Comparison of ENCODE assay signal across 16 cellular contexts in genomic region chr3:194098872-194099183, GRCh38. TPM values are rescaled to one million over a fixed set of nuclear protein-coding genes. Genes with fewer than 3 reads are reported as not detected.
A peak's percentile ranks its signal among the peaks of the same experiment; 100 is the strongest.
DNase-seq lines count a peak whose midpoint lies in the region; ATAC-seq and TF ChIP-seq lines count a peak whose summit lies in the region.
"Had no signal": no experiment of that assay in that cellular context is flagged by ENCODE, and none has a peak within 500 bp of the region (broad histone marks: within the 10 kb centered on the region; RNA-seq: fewer than 3 reads in every experiment).

No MANE protein-coding gene starts in this region.

- H3K4me3 ChIP-seq in OCI-LY3 (ENCODE audit: low read length) (peak overlapping the region; percentile 62), neuronal stem cell (ENCODE audit: low read length in 2 of 2) (no peak overlapping the region)

- TF ChIP-seq CTCF in OCI-LY3 (IDR thresholded peaks at IDR 0.05; ENCODE audit: low read depth, low read length) (no peak), brain (conservative IDR thresholded peaks at IDR 0.05) (no peak)

- H3K4ac ChIP-seq in neuronal stem cell (ENCODE audit: low read length), result no peak overlapping the region

- peaks cover 54% of the 10 kb centered on the region for H3K27me3 ChIP-seq in OCI-LY3 (ENCODE audit: low read depth, low read length)
- peaks cover 0 to 37% (median 0%) of the 10 kb centered on the region in 3 experiments for H3K27me3 ChIP-seq in neuronal stem cell (ENCODE audit: control insufficient read depth in 3 of 3, insufficient read depth in 3 of 3, low read depth in 1 of 3, low read length in 3 of 3)

- peaks cover 63% of the 10 kb centered on the region for H3K4me1 Mint-ChIP-seq in T-helper 1 cell treated with Interleukin-12 subunit alpha and Interleukin-12 subunit beta and Interleukin-4 antibody, amounts not matched to agents 30 μg/mL and 1 μg/mL, for 36 hours (ENCODE audit: low read depth)
- peaks cover 48% of the 10 kb centered on the region for H3K4me1 Mint-ChIP-seq in brain
- H3K4me1 Mint-ChIP-seq in effector memory CD8-positive, alpha-beta T cell (ENCODE audit: low read depth in 2 of 2), result peaks cover 0 to 4% of the 10 kb centered on the region in 2 donors

- no peak overlapping the region for H4K91ac ChIP-seq in neuronal stem cell (ENCODE audit: low read depth, low read length, poor library complexity)

- no peak overlapping the region for H3K23ac ChIP-seq in neuronal stem cell (ENCODE audit: low read depth, low read length, poor library complexity)

- H4K20me1 ChIP-seq in OCI-LY3 (ENCODE audit: insufficient read depth, low read length), result no peaks in the 10 kb centered on the region

- H3K4me1 ChIP-seq in OCI-LY3 (ENCODE audit: low read length) (peaks cover 64% of the 10 kb centered on the region), neuronal stem cell (ENCODE audit: control insufficient read depth in 2 of 2, insufficient read depth in 1 of 2, low read depth in 1 of 2, low read length in 2 of 2) (peaks cover 16 to 22% of the 10 kb centered on the region in 2 donors)

- H2BK15ac ChIP-seq in neuronal stem cell (ENCODE audit: low read length), result no peak overlapping the region

- H3K36me3 Mint-ChIP-seq in T-helper 1 cell treated with Interleukin-12 subunit alpha and Interleukin-12 subunit beta and Interleukin-4 antibody, amounts not matched to agents 30 μg/mL and 1 μg/mL, for 36 hours (ENCODE audit: low read depth), result peaks cover 2% of the 10 kb centered on the region
- no peaks in the 10 kb centered on the region for H3K36me3 Mint-ChIP-seq in brain
- peaks cover 10% of the 10 kb centered on the region for H3K36me3 Mint-ChIP-seq in effector memory CD8-positive, alpha-beta T cell (ENCODE audit: insufficient read depth)

- peaks cover 6% of the 10 kb centered on the region for H3K27me3 Mint-ChIP-seq in T-helper 1 cell treated with Interleukin-12 subunit alpha and Interleukin-12 subunit beta and Interleukin-4 antibody, amounts not matched to agents 30 μg/mL and 1 μg/mL, for 36 hours (ENCODE audit: low read depth)
- peaks cover 13% of the 10 kb centered on the region for H3K27me3 Mint-ChIP-seq in brain
- peaks cover 42 to 81% of the 10 kb centered on the region in 2 donors for H3K27me3 Mint-ChIP-seq in effector memory CD8-positive, alpha-beta T cell

- H3K14ac ChIP-seq in neuronal stem cell (ENCODE audit: low read length), result no peak overlapping the region

- peak overlapping the region; percentile 39 for H3K4me3 Mint-ChIP-seq in T-helper 1 cell treated with Interleukin-12 subunit alpha and Interleukin-12 subunit beta and Interleukin-4 antibody, amounts not matched to agents 30 μg/mL and 1 μg/mL, for 36 hours
- no peak overlapping the region for H3K4me3 Mint-ChIP-seq in brain
- no peak overlapping the region for H3K4me3 Mint-ChIP-seq in effector memory CD8-positive, alpha-beta T cell
- H3K4me3 Mint-ChIP-seq: H9 had no signal

- H3K27ac Mint-ChIP-seq in T-helper 1 cell treated with Interleukin-12 subunit alpha and Interleukin-12 subunit beta and Interleukin-4 antibody, amounts not matched to agents 30 μg/mL and 1 μg/mL, for 36 hours, result peak overlapping the region; percentile 24
- peak overlapping the region in 3 of 5 experiments; percentile 33 to 68 (median 45) for H3K27ac Mint-ChIP-seq in brain
- peak overlapping the region in 1 of 2 donors; percentile 55 for H3K27ac Mint-ChIP-seq in effector memory CD8-positive, alpha-beta T cell
- H3K27ac Mint-ChIP-seq: H9 had no signal

- no peak overlapping the region for H2BK5ac ChIP-seq in neuronal stem cell (ENCODE audit: low read length)

- H3K27ac ChIP-seq in OCI-LY3 (ENCODE audit: low read length) (no peak overlapping the region), neuronal stem cell (replicated peaks; ENCODE audit: low read length) (no peak overlapping the region)

- H3K79me1 ChIP-seq in neuronal stem cell (ENCODE audit: low read depth, low read length), result no peaks in the 10 kb centered on the region

- H3K9ac ChIP-seq in OCI-LY3 (ENCODE audit: low read length) (no peak overlapping the region), neuronal stem cell (ENCODE audit: low read depth, low read length, poor library complexity) (no peak overlapping the region)

- no peak overlapping the region for H4K8ac ChIP-seq in neuronal stem cell (ENCODE audit: low read depth, low read length)

- peak overlapping the region; percentile 85 for H3K4me2 ChIP-seq in OCI-LY3 (ENCODE audit: low read length)
- H3K4me2 ChIP-seq in neuronal stem cell (ENCODE audit: insufficient read depth, low read length, poor library complexity, severe bottlenecking), result no peak overlapping the region

- no peak overlapping the region for H3K18ac ChIP-seq in neuronal stem cell (ENCODE audit: low read length)

- no peak for ATAC-seq in effector memory CD8-positive, alpha-beta T cell (replicated peaks)

- DNase-seq in T-helper 1 cell (no peak), neuronal stem cell (ENCODE audit: low spot score) (no peak), NCI-H345 treated with DMSO at 0.1 percent for 48 hours (lab: John Stamatoyannopoulos, UW; ENCODE audit: unreplicated experiment) (no peak), GM19238 (ENCODE audit: insufficient read length, low spot score) (no peak)
- no peak for DNase-seq in effector memory CD8-positive, alpha-beta T cell
- DNase-seq: C1 segment of cervical spinal cord, H9, IMR-90, NCI-H1417 treated with DMSO at 0.1 percent for 48 hours, NCI-H1930, NCI-H446, NCI-H748 treated with DMSO at 0.1 percent for 48 hours, PC-3 had no signal

- H3K36me3 ChIP-seq in OCI-LY3 (replicated peaks; ENCODE audit: low read depth, low read length) (no peaks in the 10 kb centered on the region), neuronal stem cell (replicated peaks in 1 of 2; ENCODE audit: control insufficient read depth in 2 of 2, insufficient read depth in 2 of 2, low read length in 2 of 2) (no peaks in the 10 kb centered on the region)

- H2AFZ ChIP-seq in OCI-LY3 (ENCODE audit: low read depth, low read length) (no peak overlapping the region), neuronal stem cell (ENCODE audit: low read length) (peak overlapping the region; percentile 71)

- no peaks in the 10 kb centered on the region for H3K9me3 ChIP-seq in OCI-LY3 (ENCODE audit: insufficient read depth, low read length)
- H3K9me3 ChIP-seq in neuronal stem cell (replicated peaks in 1 of 2; ENCODE audit: control insufficient read depth in 2 of 2, insufficient read depth in 1 of 2, low read depth in 1 of 2, low read length in 2 of 2), result no peaks in the 10 kb centered on the region

- no peak overlapping the region for H2AK5ac ChIP-seq in neuronal stem cell (ENCODE audit: low read depth, low read length)

- H3K9me3 Mint-ChIP-seq in T-helper 1 cell treated with Interleukin-12 subunit alpha and Interleukin-12 subunit beta and Interleukin-4 antibody, amounts not matched to agents 30 μg/mL and 1 μg/mL, for 36 hours, result peaks cover 7% of the 10 kb centered on the region
- H3K9me3 Mint-ChIP-seq in brain, result peaks cover 0 to 12% (median 0%) of the 10 kb centered on the region in 5 experiments
- no peaks in the 10 kb centered on the region for H3K9me3 Mint-ChIP-seq in effector memory CD8-positive, alpha-beta T cell
- H3K9me3 Mint-ChIP-seq: H9 had no signal

- WGBS in neuronal stem cell (ENCODE audit: extremely low coverage in 2 of 2, insufficient read length in 2 of 2, insufficient replicate concordance in 1 of 2), 2 donors, result no CpG with 5 or more reads among the region's 4 CpGs

- no peak overlapping the region for H2BK120ac ChIP-seq in neuronal stem cell (ENCODE audit: low read depth, low read length)

- H2BK12ac ChIP-seq in neuronal stem cell (ENCODE audit: low read length), result no peak overlapping the region

- no peaks in the 10 kb centered on the region for H3K79me2 ChIP-seq in OCI-LY3 (ENCODE audit: low read length)

RNA-seq across cellular contexts. Expression of gene HES1, which starts 37.1 kb away (rescaled TPM):
- polyA plus RNA-seq in brain (ENCODE audit: insufficient read depth, low read depth, low replicate concordance), result 18.2 TPM
- 29.1 TPM for polyA plus RNA-seq in neuronal stem cell (2013, experiment 1 of 2)
- 30.9 TPM for polyA plus RNA-seq in neuronal stem cell (2013, experiment 2 of 2)
